1 cellular context compared by ENCODE assay signal in the genomic region with DNA sequence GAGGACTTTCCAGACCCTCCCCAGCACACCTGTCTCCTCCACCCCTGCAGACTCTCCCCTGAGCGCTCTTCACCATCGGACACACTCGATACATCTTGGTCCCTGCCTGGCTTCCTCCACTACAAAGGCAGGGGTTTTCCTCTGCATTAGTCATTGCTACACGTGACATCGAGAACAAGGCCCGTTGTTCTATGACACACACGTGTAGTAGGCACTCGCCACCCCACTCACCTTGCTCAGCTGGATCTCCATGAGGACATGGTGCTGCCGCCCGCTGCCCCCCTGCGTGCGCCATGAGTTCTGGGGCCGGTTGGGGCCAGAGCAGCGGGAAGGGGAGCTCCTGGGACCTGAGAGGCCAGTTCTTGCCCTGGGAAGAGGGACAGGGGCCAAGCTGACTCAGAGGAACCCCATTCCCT.
TF ChIP-seq lines count a peak whose summit lies in the region.

No MANE protein-coding gene starts in this region.

TF ChIP-seq in GM12878, 131 proteins besides CTCF, POLR2A, EP300 and RAD21 (continued from another document and continues in another):
- TF ChIP-seq, protein P1, sequence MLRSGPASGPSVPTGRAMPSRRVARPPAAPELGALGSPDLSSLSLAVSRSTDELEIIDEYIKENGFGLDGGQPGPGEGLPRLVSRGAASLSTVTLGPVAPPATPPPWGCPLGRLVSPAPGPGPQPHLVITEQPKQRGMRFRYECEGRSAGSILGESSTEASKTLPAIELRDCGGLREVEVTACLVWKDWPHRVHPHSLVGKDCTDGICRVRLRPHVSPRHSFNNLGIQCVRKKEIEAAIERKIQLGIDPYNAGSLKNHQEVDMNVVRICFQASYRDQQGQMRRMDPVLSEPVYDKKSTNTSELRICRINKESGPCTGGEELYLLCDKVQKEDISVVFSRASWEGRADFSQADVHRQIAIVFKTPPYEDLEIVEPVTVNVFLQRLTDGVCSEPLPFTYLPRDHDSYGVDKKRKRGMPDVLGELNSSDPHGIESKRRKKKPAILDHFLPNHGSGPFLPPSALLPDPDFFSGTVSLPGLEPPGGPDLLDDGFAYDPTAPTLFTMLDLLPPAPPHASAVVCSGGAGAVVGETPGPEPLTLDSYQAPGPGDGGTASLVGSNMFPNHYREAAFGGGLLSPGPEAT (IDR thresholded peaks at IDR 0.05; ENCODE audit: low read depth) = peak; percentile 89
- TF ChIP-seq ZBED1 (IDR thresholded peaks at IDR 0.05; ENCODE audit: borderline replicate concordance) (no peak), GABPA (IDR thresholded peaks at IDR 0.05; ENCODE audit: low read depth) (no peak), BMI1 (IDR thresholded peaks at IDR 0.05; ENCODE audit: borderline replicate concordance) (no peak), ASH2L (IDR thresholded peaks at IDR 0.05; ENCODE audit: borderline replicate concordance, low read depth) (no peak), EGR1 (IDR thresholded peaks at IDR 0.05; ENCODE audit: borderline replicate concordance in 1 of 2, low read depth in 2 of 2, low read length in 2 of 2) (no peak), SIX5 (IDR thresholded peaks at IDR 0.05; ENCODE audit: low read depth, low read length, severe bottlenecking) (no peak), FOS (IDR thresholded peaks at IDR 0.05; ENCODE audit: borderline replicate concordance, extremely low read depth, insufficient read length) (no peak), RFX5 (IDR thresholded peaks at IDR 0.05; ENCODE audit: low read depth, low read length) (no peak), TCF7 (IDR thresholded peaks at IDR 0.05; ENCODE audit: borderline replicate concordance) (no peak), RELA (IDR thresholded peaks at IDR 0.05; ENCODE audit: borderline replicate concordance, partially characterized antibody) (peak; percentile 78), ZNF622 (IDR thresholded peaks at IDR 0.05) (no peak), SMAD5 (IDR thresholded peaks at IDR 0.05; ENCODE audit: low read depth) (no peak), TBL1XR1 (IDR thresholded peaks at IDR 0.05; ENCODE audit: low read depth, low read length) (no peak), PML (IDR thresholded peaks at IDR 0.05; ENCODE audit: low read length) (no peak), MEF2B (IDR thresholded peaks at IDR 0.05; ENCODE audit: partially characterized antibody, poor library complexity, severe bottlenecking) (peak; percentile 80), NRF1 (conservative IDR thresholded peaks at IDR 0.05; ENCODE audit: low read depth, low read length) (no peak), HDAC2 (IDR thresholded peaks at IDR 0.05) (no peak), BHLHE40 (IDR thresholded peaks at IDR 0.05; ENCODE audit: borderline replicate concordance in 1 of 2, low read depth in 2 of 2, low read length in 1 of 2) (peak; percentile 96 to 97), KLF5 (IDR thresholded peaks at IDR 0.05; ENCODE audit: partially characterized antibody) (no peak), HCFC1 (IDR thresholded peaks at IDR 0.05; ENCODE audit: low read length) (no peak), YBX1 (IDR thresholded peaks at IDR 0.05) (no peak), ZNF24 (IDR thresholded peaks at IDR 0.05) (no peak), MYB (IDR thresholded peaks at IDR 0.05; ENCODE audit: borderline replicate concordance, low read depth, low read length) (no peak), BRCA1 (IDR thresholded peaks at IDR 0.05; ENCODE audit: low read depth, low read length) (no peak), RUNX3 (IDR thresholded peaks at IDR 0.05; ENCODE audit: low read length) (no peak), TCF3 (IDR thresholded peaks at IDR 0.05; ENCODE audit: borderline replicate concordance, insufficient read depth, low read depth, low read length) (no peak), NR2F1 (conservative IDR thresholded peaks at IDR 0.05) (peak; percentile 41; the same call in 1 of the 2 replicates), PAX8 (IDR thresholded peaks at IDR 0.05) (no peak), SRF (IDR thresholded peaks at IDR 0.05; ENCODE audit: low read depth in 2 of 2, low read length in 2 of 2) (no peak), TAF1 (IDR thresholded peaks at IDR 0.05; ENCODE audit: borderline replicate concordance, low read depth, low read length) (0 out of 2 replicates have a peak, but pooled peaks have one; percentile 17), STAT1 (conservative IDR thresholded peaks at IDR 0.05) (no peak), DPF2 (IDR thresholded peaks at IDR 0.05) (no peak), BACH1 (IDR thresholded peaks at IDR 0.05; ENCODE audit: borderline replicate concordance) (no peak; the same call in 1 of the 2 replicates), FOXM1 (IDR thresholded peaks at IDR 0.05; ENCODE audit: low read depth, low read length) (no peak), ZNF207 (IDR thresholded peaks at IDR 0.05; ENCODE audit: borderline replicate concordance) (no peak), POLR2AphosphoS2 (IDR thresholded peaks at IDR 0.05; ENCODE audit: low read depth, low read length) (no peak), SUZ12 (IDR thresholded peaks at IDR 0.05; ENCODE audit: unreplicated experiment) (no peak)
- TF ChIP-seq, protein P2, sequence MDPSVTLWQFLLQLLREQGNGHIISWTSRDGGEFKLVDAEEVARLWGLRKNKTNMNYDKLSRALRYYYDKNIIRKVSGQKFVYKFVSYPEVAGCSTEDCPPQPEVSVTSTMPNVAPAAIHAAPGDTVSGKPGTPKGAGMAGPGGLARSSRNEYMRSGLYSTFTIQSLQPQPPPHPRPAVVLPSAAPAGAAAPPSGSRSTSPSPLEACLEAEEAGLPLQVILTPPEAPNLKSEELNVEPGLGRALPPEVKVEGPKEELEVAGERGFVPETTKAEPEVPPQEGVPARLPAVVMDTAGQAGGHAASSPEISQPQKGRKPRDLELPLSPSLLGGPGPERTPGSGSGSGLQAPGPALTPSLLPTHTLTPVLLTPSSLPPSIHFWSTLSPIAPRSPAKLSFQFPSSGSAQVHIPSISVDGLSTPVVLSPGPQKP (IDR thresholded peaks at IDR 0.05; ENCODE audit: low read depth, low read length) = no peak
- TF ChIP-seq, protein P3, sequence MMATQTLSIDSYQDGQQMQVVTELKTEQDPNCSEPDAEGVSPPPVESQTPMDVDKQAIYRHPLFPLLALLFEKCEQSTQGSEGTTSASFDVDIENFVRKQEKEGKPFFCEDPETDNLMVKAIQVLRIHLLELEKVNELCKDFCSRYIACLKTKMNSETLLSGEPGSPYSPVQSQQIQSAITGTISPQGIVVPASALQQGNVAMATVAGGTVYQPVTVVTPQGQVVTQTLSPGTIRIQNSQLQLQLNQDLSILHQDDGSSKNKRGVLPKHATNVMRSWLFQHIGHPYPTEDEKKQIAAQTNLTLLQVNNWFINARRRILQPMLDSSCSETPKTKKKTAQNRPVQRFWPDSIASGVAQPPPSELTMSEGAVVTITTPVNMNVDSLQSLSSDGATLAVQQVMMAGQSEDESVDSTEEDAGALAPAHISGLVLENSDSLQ (IDR thresholded peaks at IDR 0.05) = no peak
- TF ChIP-seq, protein P4, sequence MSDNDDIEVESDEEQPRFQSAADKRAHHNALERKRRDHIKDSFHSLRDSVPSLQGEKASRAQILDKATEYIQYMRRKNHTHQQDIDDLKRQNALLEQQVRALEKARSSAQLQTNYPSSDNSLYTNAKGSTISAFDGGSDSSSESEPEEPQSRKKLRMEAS (IDR thresholded peaks at IDR 0.05; ENCODE audit: low read depth, low read length) = peak; percentile 90
- TF ChIP-seq, protein P5, sequence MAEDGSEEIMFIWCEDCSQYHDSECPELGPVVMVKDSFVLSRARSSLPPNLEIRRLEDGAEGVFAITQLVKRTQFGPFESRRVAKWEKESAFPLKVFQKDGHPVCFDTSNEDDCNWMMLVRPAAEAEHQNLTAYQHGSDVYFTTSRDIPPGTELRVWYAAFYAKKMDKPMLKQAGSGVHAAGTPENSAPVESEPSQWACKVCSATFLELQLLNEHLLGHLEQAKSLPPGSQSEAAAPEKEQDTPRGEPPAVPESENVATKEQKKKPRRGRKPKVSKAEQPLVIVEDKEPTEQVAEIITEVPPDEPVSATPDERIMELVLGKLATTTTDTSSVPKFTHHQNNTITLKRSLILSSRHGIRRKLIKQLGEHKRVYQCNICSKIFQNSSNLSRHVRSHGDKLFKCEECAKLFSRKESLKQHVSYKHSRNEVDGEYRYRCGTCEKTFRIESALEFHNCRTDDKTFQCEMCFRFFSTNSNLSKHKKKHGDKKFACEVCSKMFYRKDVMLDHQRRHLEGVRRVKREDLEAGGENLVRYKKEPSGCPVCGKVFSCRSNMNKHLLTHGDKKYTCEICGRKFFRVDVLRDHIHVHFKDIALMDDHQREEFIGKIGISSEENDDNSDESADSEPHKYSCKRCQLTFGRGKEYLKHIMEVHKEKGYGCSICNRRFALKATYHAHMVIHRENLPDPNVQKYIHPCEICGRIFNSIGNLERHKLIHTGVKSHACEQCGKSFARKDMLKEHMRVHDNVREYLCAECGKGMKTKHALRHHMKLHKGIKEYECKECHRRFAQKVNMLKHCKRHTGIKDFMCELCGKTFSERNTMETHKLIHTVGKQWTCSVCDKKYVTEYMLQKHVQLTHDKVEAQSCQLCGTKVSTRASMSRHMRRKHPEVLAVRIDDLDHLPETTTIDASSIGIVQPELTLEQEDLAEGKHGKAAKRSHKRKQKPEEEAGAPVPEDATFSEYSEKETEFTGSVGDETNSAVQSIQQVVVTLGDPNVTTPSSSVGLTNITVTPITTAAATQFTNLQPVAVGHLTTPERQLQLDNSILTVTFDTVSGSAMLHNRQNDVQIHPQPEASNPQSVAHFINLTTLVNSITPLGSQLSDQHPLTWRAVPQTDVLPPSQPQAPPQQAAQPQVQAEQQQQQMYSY (CRISPR knock-in tag; IDR thresholded peaks at IDR 0.05) = no peak
- TF ChIP-seq, protein P6, sequence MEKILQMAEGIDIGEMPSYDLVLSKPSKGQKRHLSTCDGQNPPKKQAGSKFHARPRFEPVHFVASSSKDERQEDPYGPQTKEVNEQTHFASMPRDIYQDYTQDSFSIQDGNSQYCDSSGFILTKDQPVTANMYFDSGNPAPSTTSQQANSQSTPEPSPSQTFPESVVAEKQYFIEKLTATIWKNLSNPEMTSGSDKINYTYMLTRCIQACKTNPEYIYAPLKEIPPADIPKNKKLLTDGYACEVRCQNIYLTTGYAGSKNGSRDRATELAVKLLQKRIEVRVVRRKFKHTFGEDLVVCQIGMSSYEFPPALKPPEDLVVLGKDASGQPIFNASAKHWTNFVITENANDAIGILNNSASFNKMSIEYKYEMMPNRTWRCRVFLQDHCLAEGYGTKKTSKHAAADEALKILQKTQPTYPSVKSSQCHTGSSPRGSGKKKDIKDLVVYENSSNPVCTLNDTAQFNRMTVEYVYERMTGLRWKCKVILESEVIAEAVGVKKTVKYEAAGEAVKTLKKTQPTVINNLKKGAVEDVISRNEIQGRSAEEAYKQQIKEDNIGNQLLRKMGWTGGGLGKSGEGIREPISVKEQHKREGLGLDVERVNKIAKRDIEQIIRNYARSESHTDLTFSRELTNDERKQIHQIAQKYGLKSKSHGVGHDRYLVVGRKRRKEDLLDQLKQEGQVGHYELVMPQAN (conservative IDR thresholded peaks at IDR 0.05) = no peak
- TF ChIP-seq, protein P7, sequence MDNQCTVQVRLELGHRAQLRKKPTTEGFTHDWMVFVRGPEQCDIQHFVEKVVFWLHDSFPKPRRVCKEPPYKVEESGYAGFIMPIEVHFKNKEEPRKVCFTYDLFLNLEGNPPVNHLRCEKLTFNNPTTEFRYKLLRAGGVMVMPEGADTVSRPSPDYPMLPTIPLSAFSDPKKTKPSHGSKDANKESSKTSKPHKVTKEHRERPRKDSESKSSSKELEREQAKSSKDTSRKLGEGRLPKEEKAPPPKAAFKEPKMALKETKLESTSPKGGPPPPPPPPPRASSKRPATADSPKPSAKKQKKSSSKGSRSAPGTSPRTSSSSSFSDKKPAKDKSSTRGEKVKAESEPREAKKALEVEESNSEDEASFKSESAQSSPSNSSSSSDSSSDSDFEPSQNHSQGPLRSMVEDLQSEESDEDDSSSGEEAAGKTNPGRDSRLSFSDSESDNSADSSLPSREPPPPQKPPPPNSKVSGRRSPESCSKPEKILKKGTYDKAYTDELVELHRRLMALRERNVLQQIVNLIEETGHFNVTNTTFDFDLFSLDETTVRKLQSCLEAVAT (IDR thresholded peaks at IDR 0.05) = peak; percentile 85
- TF ChIP-seq, protein P8, sequence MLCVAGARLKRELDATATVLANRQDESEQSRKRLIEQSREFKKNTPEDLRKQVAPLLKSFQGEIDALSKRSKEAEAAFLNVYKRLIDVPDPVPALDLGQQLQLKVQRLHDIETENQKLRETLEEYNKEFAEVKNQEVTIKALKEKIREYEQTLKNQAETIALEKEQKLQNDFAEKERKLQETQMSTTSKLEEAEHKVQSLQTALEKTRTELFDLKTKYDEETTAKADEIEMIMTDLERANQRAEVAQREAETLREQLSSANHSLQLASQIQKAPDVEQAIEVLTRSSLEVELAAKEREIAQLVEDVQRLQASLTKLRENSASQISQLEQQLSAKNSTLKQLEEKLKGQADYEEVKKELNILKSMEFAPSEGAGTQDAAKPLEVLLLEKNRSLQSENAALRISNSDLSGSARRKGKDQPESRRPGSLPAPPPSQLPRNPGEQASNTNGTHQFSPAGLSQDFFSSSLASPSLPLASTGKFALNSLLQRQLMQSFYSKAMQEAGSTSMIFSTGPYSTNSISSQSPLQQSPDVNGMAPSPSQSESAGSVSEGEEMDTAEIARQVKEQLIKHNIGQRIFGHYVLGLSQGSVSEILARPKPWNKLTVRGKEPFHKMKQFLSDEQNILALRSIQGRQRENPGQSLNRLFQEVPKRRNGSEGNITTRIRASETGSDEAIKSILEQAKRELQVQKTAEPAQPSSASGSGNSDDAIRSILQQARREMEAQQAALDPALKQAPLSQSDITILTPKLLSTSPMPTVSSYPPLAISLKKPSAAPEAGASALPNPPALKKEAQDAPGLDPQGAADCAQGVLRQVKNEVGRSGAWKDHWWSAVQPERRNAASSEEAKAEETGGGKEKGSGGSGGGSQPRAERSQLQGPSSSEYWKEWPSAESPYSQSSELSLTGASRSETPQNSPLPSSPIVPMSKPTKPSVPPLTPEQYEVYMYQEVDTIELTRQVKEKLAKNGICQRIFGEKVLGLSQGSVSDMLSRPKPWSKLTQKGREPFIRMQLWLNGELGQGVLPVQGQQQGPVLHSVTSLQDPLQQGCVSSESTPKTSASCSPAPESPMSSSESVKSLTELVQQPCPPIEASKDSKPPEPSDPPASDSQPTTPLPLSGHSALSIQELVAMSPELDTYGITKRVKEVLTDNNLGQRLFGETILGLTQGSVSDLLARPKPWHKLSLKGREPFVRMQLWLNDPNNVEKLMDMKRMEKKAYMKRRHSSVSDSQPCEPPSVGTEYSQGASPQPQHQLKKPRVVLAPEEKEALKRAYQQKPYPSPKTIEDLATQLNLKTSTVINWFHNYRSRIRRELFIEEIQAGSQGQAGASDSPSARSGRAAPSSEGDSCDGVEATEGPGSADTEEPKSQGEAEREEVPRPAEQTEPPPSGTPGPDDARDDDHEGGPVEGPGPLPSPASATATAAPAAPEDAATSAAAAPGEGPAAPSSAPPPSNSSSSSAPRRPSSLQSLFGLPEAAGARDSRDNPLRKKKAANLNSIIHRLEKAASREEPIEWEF (IDR thresholded peaks at IDR 0.05; ENCODE audit: insufficient replicate concordance, low read depth, low read length) = no peak
- TF ChIP-seq, protein P9, sequence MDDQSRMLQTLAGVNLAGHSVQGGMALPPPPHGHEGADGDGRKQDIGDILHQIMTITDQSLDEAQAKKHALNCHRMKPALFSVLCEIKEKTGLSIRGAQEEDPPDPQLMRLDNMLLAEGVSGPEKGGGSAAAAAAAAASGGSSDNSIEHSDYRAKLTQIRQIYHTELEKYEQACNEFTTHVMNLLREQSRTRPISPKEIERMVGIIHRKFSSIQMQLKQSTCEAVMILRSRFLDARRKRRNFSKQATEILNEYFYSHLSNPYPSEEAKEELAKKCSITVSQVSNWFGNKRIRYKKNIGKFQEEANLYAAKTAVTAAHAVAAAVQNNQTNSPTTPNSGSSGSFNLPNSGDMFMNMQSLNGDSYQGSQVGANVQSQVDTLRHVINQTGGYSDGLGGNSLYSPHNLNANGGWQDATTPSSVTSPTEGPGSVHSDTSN (IDR thresholded peaks at IDR 0.05; ENCODE audit: insufficient replicate concordance, low read depth, low read length) = no peak
